ENCODE assay signal across 19 cellular contexts in genomic region chr3:152611905-152612304, GRCh38.
DNase-seq lines count a peak whose midpoint lies in the region; ATAC-seq, FAIRE-seq and TF ChIP-seq lines count a peak whose summit lies in the region.
"Had no signal": no experiment of that assay in that cellular context is flagged by ENCODE, and none has a peak within 500 bp of the region (broad histone marks: within the 10 kb centered on the region; RNA-seq: fewer than 3 reads in every experiment).

No MANE protein-coding gene starts in this region.

- H3K18ac ChIP-seq in H1 (ENCODE audit: extremely low read depth, low read length): no peak overlapping the region

- no peak overlapping the region for H3K4me2 ChIP-seq in H1 (ENCODE audit: insufficient read depth in 1 of 2, low read depth in 2 of 2, low read length in 2 of 2)

- H2BK15ac ChIP-seq in H1 (ENCODE audit: low read length): no peak overlapping the region

- H4K91ac ChIP-seq in H1 (replicated peaks; ENCODE audit: insufficient read length, low read length): no peak overlapping the region

- no peak overlapping the region for H3K14ac ChIP-seq in H1 (ENCODE audit: insufficient read length)

- no peak for TF ChIP-seq EP300 in H1 (IDR thresholded peaks at IDR 0.05; ENCODE audit: borderline replicate concordance in 1 of 2, low read depth in 2 of 2, low read length in 2 of 2)

- H4K8ac ChIP-seq in H1 (ENCODE audit: extremely low read depth, insufficient read depth, low read length): no peak overlapping the region

- H3K79me1 ChIP-seq in H1 (ENCODE audit: low read depth, low read length): no peaks in the 10 kb centered on the region

- CTCF ChIA-PET in H1 (lab: Charles Lee; ENCODE audit: partially characterized antibody): interaction anchor here (0.7 to 0.9 kb wide), 2 partner anchors 87 to 186 kb away, joined by 3 read pairs; no protein-coding TSS in a partner anchor

- DNase-seq in Right ventricle myocardium inferior (ENCODE audit: missing footprints): no peak
- DNase-seq in cardiac septum (ENCODE audit: low spot score): no peak
- DNase-seq in H1 (ENCODE audit: low read depth in 1 of 2, low spot score in 2 of 2): no peak
- peak; percentile 42 to 48 for DNase-seq in thyroid gland
- no peak for DNase-seq in stimulated activated CD4-positive, alpha-beta T cell treated with anti-CD3 and anti-CD28 coated beads, Interleukin-1b, Interleukin-23, amount 100 ng/mL, for 48 hours
- no peak for DNase-seq in NCI-H82 (lab: John Stamatoyannopoulos, UW)
- DNase-seq: 8988T; CD4-positive, alpha-beta memory T cell; DMS79 treated with DMSO at 0.1 percent for 48 hours; NCI-H1417; NCI-H1930; NCI-H2171; NCI-H446 treated with DMSO at 0.1 percent for 48 hours had no signal

- ATAC-seq in Right ventricle myocardium inferior (peak; percentile 63), HG03520 (IDR thresholded peaks at IDR 0.05; ENCODE audit: unreplicated experiment) (no peak)
- ATAC-seq: HCT116 had no signal

- H3K4me3 ChIP-seq in H1 (ENCODE audit: extremely low read depth in 1 of 4, insufficient read depth in 2 of 4, low read depth in 3 of 4, low read length in 4 of 4) (no peak overlapping the region), thyroid gland (replicated peaks in 1 of 3) (no peak overlapping the region)

- H3K9me3 ChIP-seq in H1 (ENCODE audit: insufficient read depth in 2 of 2, low read depth in 1 of 2, low read length in 1 of 2) (no peaks in the 10 kb centered on the region), thyroid gland (no peaks in the 10 kb centered on the region)

- H2AK5ac ChIP-seq in H1 (ENCODE audit: low read depth, low read length): no peak overlapping the region

- no peak overlapping the region; the same call in 1 of the 2 replicates for H2BK20ac ChIP-seq in H1 (ENCODE audit: low read length)

- H2BK120ac ChIP-seq in H1 (replicated peaks; ENCODE audit: low read depth, low read length): no peak overlapping the region

- H2BK12ac ChIP-seq in H1 (ENCODE audit: low read depth, low read length): peak overlapping the region; percentile 3; the same call in 1 of the 2 replicates

- no peak overlapping the region for H3K56ac ChIP-seq in H1 (replicated peaks; ENCODE audit: insufficient read length, low read depth, low read length)

- no peak overlapping the region for H3K4ac ChIP-seq in H1 (replicated peaks; ENCODE audit: insufficient read length, low read depth, low read length)

- H2AFZ ChIP-seq in H1 (ENCODE audit: low read length): 0 out of 2 replicates have a peak overlapping the region, but pooled peaks have one; percentile 40

- TF ChIP-seq CTCF in H1 (IDR thresholded peaks at IDR 0.05; ENCODE audit: control extremely low read depth in 1 of 3, insufficient read depth in 1 of 3, low read depth in 1 of 3, low read length in 3 of 3) (no peak), thyroid gland (IDR thresholded peaks at IDR 0.05) (no peak)

- peaks cover 0 to 9% (median 8%) of the 10 kb centered on the region in 4 experiments; a peak in 5 of 7 replicates for H3K4me1 ChIP-seq in H1 (replicated peaks in 1 of 4; ENCODE audit: control insufficient read depth in 3 of 4, insufficient read depth in 4 of 4, low read length in 3 of 4)
- H3K4me1 ChIP-seq in thyroid gland: peaks cover 0 to 9% of the 10 kb centered on the region in 2 donors

- H3K27ac ChIP-seq in H1 (ENCODE audit: low read depth, low read length) (no peak overlapping the region), layer of hippocampus (ENCODE audit: low read depth, low read length) (peak overlapping the region; percentile 43), thyroid gland (peak overlapping the region; percentile 5 to 28 (median 8))
- H3K27ac ChIP-seq: HL-60 had no signal

- H4K20me1 ChIP-seq in H1 (replicated peaks in 1 of 2; ENCODE audit: control insufficient read depth in 1 of 2, insufficient read depth in 2 of 2, low read length in 2 of 2): no peaks in the 10 kb centered on the region

- H3K23me2 ChIP-seq in H1 (ENCODE audit: low read depth, low read length): no peaks in the 10 kb centered on the region

- H3K27me3 ChIP-seq in H1 (replicated peaks in 1 of 4; ENCODE audit: control insufficient read depth in 3 of 4, extremely low read depth in 1 of 4, insufficient read depth in 3 of 4, low read length in 3 of 4) (no peaks in the 10 kb centered on the region), layer of hippocampus (ENCODE audit: control insufficient read depth, insufficient read depth, low read length) (no peaks in the 10 kb centered on the region), thyroid gland (no peaks in the 10 kb centered on the region)

- no peak overlapping the region for H3K9ac ChIP-seq in H1 (replicated peaks in 1 of 4; ENCODE audit: extremely low read depth in 1 of 4, low read depth in 3 of 4, low read length in 3 of 4)

- no peak for TF ChIP-seq RAD21 in H1 (IDR thresholded peaks at IDR 0.05 in 1 of 2, conservative IDR thresholded peaks at IDR 0.05 in 1 of 2; ENCODE audit: low read depth in 2 of 2, low read length in 2 of 2)

- peak overlapping the region; percentile 1; the same call in 1 of the 2 replicates for H2BK5ac ChIP-seq in H1 (ENCODE audit: low read depth, low read length)

- POLR2A ChIA-PET in H1 (lab: Charles Lee; ENCODE audit: partially characterized antibody): interaction anchor here (1.2 kb wide), 1 partner anchor 13 kb away, joined by 3 read pairs; no protein-coding TSS in a partner anchor

- TF ChIP-seq POLR2A in H1 (IDR thresholded peaks at IDR 0.05; ENCODE audit: control extremely low read depth in 1 of 2, low read depth in 2 of 2, low read length in 2 of 2): no peak
- no peak for TF ChIP-seq POLR2A in thyroid gland (IDR thresholded peaks at IDR 0.05)

- H3K36me3 ChIP-seq in H1 (ENCODE audit: control insufficient read depth in 2 of 4, insufficient read depth in 4 of 4, low read length in 3 of 4) (no peaks in the 10 kb centered on the region), thyroid gland (no peaks in the 10 kb centered on the region)

- no peak overlapping the region for H4K5ac ChIP-seq in H1 (ENCODE audit: insufficient read length, low read depth, low read length)

- no peak for FAIRE-seq in H1 (lab: Jason Lieb, UNC)
- FAIRE-seq: G401.6, HTR-8/SVneo had no signal

- H3K79me2 ChIP-seq in H1 (ENCODE audit: control insufficient read depth in 1 of 2, insufficient read depth in 2 of 2, low read length in 2 of 2): no peaks in the 10 kb centered on the region

- intact Hi-C loops in Right ventricle myocardium inferior (cut with DNase I) (no loop called here), cardiac septum (cut with DNase I) (no loop called here), thyroid gland (cut with DNase I) (no loop called here)

- H3K23ac ChIP-seq in H1 (ENCODE audit: insufficient read length): no peak overlapping the region

TF ChIP-seq in H1, 55 proteins besides CTCF, POLR2A, EP300 and RAD21:
- no peak for TF ChIP-seq TAF7 (optimal IDR thresholded peaks at IDR 0.05; ENCODE audit: borderline replicate concordance, low read depth, low read length)

Comparison
In these comparisons a context has a peak if more than half of its experiments do, and no peak if none do; other contexts are left out.
1. DNase-seq: peak in thyroid gland (2 of 2); none in Right ventricle myocardium inferior (single experiment), cardiac septum (single experiment), H1 (0 of 2), stimulated activated CD4-positive, alpha-beta T cell treated with anti-CD3 and anti-CD28 coated beads, Interleukin-1b, Interleukin-23, amount 100 ng/mL, for 48 hours (single experiment) and NCI-H82 (single experiment).